ENCODE assay signal across 1 cellular context in genomic region chr2:190333395-190333794, GRCh38.
TF ChIP-seq lines count a peak whose summit lies in the region.

No MANE protein-coding gene starts in this region.

TF ChIP-seq in K562, 482 proteins besides CTCF, POLR2A, EP300 and RAD21:
- TF ChIP-seq HDAC6 (IDR thresholded peaks at IDR 0.05; ENCODE audit: low read depth, low read length) (no peak), PKNOX1 (IDR thresholded peaks at IDR 0.05) (no peak), POU5F1 (IDR thresholded peaks at IDR 0.05; ENCODE audit: borderline replicate concordance, low read depth, low read length, partially characterized antibody) (no peak), SMAD2 (IDR thresholded peaks at IDR 0.05; ENCODE audit: low read depth, low read length) (no peak), PHB (CRISPR knock-in tag; IDR thresholded peaks at IDR 0.05) (no peak), TAF9B (IDR thresholded peaks at IDR 0.05; ENCODE audit: partially characterized antibody) (peak; percentile 36), BRD9 (IDR thresholded peaks at IDR 0.05; ENCODE audit: low read depth, partially characterized antibody) (peak; percentile 5), NFE2 (IDR thresholded peaks at IDR 0.05; ENCODE audit: low read depth) (peak; percentile 67), ZNF589 (CRISPR knock-in tag; IDR thresholded peaks at IDR 0.05; ENCODE audit: low read depth) (no peak), KDM5B (IDR thresholded peaks at IDR 0.05; ENCODE audit: insufficient replicate concordance, low read depth, low read length) (no peak), ETS2 (tag; IDR thresholded peaks at IDR 0.05; ENCODE audit: borderline replicate concordance, poor library complexity, severe bottlenecking) (no peak), KDM1A (IDR thresholded peaks at IDR 0.05) (peak in 1 of 2 experiments; percentile 9; a peak in 1 of 4 replicates), ZNF239 (CRISPR knock-in tag; IDR thresholded peaks at IDR 0.05) (no peak), C11orf30 (IDR thresholded peaks at IDR 0.05; ENCODE audit: low read depth) (peak; percentile 97), GMEB1 (CRISPR knock-in tag; IDR thresholded peaks at IDR 0.05) (no peak), SP1 (CRISPR knock-in tag; IDR thresholded peaks at IDR 0.05) (no peak), CBX3 (IDR thresholded peaks at IDR 0.05; ENCODE audit: borderline replicate concordance in 1 of 2, low read length in 2 of 2) (no peak), IRF9 (tag; IDR thresholded peaks at IDR 0.05) (no peak), POLR2AphosphoS5 (IDR thresholded peaks at IDR 0.05; ENCODE audit: control insufficient read depth, insufficient read depth, low read depth, low read length) (no peak), AFF1 (IDR thresholded peaks at IDR 0.05; ENCODE audit: low read depth in 1 of 2, partially characterized antibody in 2 of 2) (no peak), MAFF (IDR thresholded peaks at IDR 0.05; ENCODE audit: low read length) (peak; percentile 93), SREBF2 (CRISPR knock-in tag; IDR thresholded peaks at IDR 0.05) (no peak), ZNF668 (CRISPR knock-in tag; IDR thresholded peaks at IDR 0.05) (no peak), SNRNP70 (optimal IDR thresholded peaks at IDR 0.05; ENCODE audit: low read depth, low read length) (no peak), RBM39 (optimal IDR thresholded peaks at IDR 0.05; ENCODE audit: low read depth, low read length) (no peak), MAFK (IDR thresholded peaks at IDR 0.05; ENCODE audit: low read length) (peak; percentile 93), ZNF140 (CRISPR knock-in tag; IDR thresholded peaks at IDR 0.05) (no peak), POLR3A (IDR thresholded peaks at IDR 0.05; ENCODE audit: borderline replicate concordance, extremely low read depth, insufficient read depth, insufficient read length) (no peak), NFRKB (IDR thresholded peaks at IDR 0.05; ENCODE audit: low read depth) (peak; percentile 46; the same call in 1 of the 2 replicates), MAFG (tag; conservative IDR thresholded peaks at IDR 0.05) (peak; percentile 92), THAP7 (CRISPR knock-in tag; IDR thresholded peaks at IDR 0.05) (no peak), NR2F6 (CRISPR knock-in tag; IDR thresholded peaks at IDR 0.05) (no peak), PRMT5 (CRISPR knock-in tag; IDR thresholded peaks at IDR 0.05) (no peak), FOXK2 (conservative IDR thresholded peaks at IDR 0.05 in 1 of 2, IDR thresholded peaks at IDR 0.05 in 1 of 2; ENCODE audit: low read depth in 2 of 2) (peak in 1 of 2 experiments; percentile 30; a peak in 1 of 4 replicates), ZNF316 (IDR thresholded peaks at IDR 0.05) (peak; percentile 98), XRCC5 (IDR thresholded peaks at IDR 0.05; ENCODE audit: low read depth, low read length) (no peak), E2F5 (CRISPR knock-in tag; IDR thresholded peaks at IDR 0.05) (no peak), PPARD (CRISPR knock-in tag; IDR thresholded peaks at IDR 0.05) (no peak), ZNF76 (CRISPR knock-in tag; IDR thresholded peaks at IDR 0.05; ENCODE audit: borderline replicate concordance) (no peak), SOX6 (IDR thresholded peaks at IDR 0.05) (no peak), ZNF592 (IDR thresholded peaks at IDR 0.05) (0 out of 2 replicates have a peak, but pooled peaks have one; percentile 24), MTA2 (IDR thresholded peaks at IDR 0.05; ENCODE audit: low read depth) (no peak), IRF1 (CRISPR knock-in tag; IDR thresholded peaks at IDR 0.05; ENCODE audit: borderline replicate concordance) (no peak), RAD51 (IDR thresholded peaks at IDR 0.05; ENCODE audit: borderline replicate concordance, low read depth) (no peak)
